ENCODE assay signal across 24 cellular contexts in genomic region chr14:97376310-97376709, GRCh38.
A peak's percentile ranks its signal among the peaks of the same experiment; 100 is the strongest.
DNase-seq lines count a peak whose midpoint lies in the region; ATAC-seq and TF ChIP-seq lines count a peak whose summit lies in the region.
"Had no signal": no experiment of that assay in that cellular context is flagged by ENCODE, and none has a peak within 500 bp of the region (broad histone marks: within the 10 kb centered on the region; RNA-seq: fewer than 3 reads in every experiment).

No MANE protein-coding gene starts in this region.

- no peak overlapping the region for H3K4me2 ChIP-seq in neural progenitor cell
- H3K4me2 ChIP-seq: BLaER1 had no signal

- no peaks in the 10 kb centered on the region for H3K27me3 ChIP-seq in endodermal cell (ENCODE audit: control insufficient read depth, insufficient read depth, low read length, poor library complexity, severe bottlenecking)
- no peaks in the 10 kb centered on the region for H3K27me3 ChIP-seq in neural progenitor cell
- H3K27me3 ChIP-seq: BE2C, BLaER1 had no signal

- H3K9me3 ChIP-seq in T-helper 17 cell (ENCODE audit: control insufficient read depth, low read length, poor library complexity, severe bottlenecking) (no peaks in the 10 kb centered on the region), endodermal cell (ENCODE audit: control insufficient read depth, low read length) (no peaks in the 10 kb centered on the region), neural progenitor cell (ENCODE audit: low read depth) (no peaks in the 10 kb centered on the region)
- H3K9me3 ChIP-seq: BE2C, BLaER1 had no signal

- DNase-seq in NCI-H526 treated with DMSO at 0.1 percent for 48 hours (lab: John Stamatoyannopoulos, UW) = peak; percentile 11
- DNase-seq in T-helper 17 cell = no peak
- peak; percentile 2 for DNase-seq in endodermal cell
- no peak for DNase-seq in neural progenitor cell (ENCODE audit: low spot score)
- DNase-seq in AG20443 (ENCODE audit: low spot score) = no peak
- DNase-seq in AG08396 (ENCODE audit: low spot score) = no peak
- no peak for DNase-seq in activated T-cell treated with anti-CD3 and anti-CD28 coated beads, Interleukin-2, amount 50 U/mL, for 72 hours
- DNase-seq: 8988T; ACHN; BE2C; C1 segment of cervical spinal cord; CD4-positive, alpha-beta memory T cell; CD4-positive, CD25-positive, alpha-beta regulatory T cell; CD8-positive, alpha-beta memory T cell; COR-L47; DMS 273 treated with DMSO at 0.1 percent for 48 hours; DMS153; DMS53; DMS79; DND-41; EL; GDM1 had no signal

- no peaks in the 10 kb centered on the region for H4K20me1 ChIP-seq in neural progenitor cell (ENCODE audit: low read depth)
- H4K20me1 ChIP-seq: BLaER1 had no signal

- H3K4me3 ChIP-seq in endodermal cell (ENCODE audit: low read length) (no peak overlapping the region), neural progenitor cell (no peak overlapping the region)
- H3K4me3 ChIP-seq: BLaER1 had no signal

- H3K36me3 Mint-ChIP-seq in T-helper 17 cell (ENCODE audit: low read depth) (peaks cover 4% of the 10 kb centered on the region), endodermal cell (ENCODE audit: low read depth) (no peaks in the 10 kb centered on the region), neural progenitor cell (no peaks in the 10 kb centered on the region)
- H3K36me3 Mint-ChIP-seq in activated T-cell treated with anti-CD3 and anti-CD28 coated beads, Interleukin-2, amount 50 U/mL, for 72 hours (ENCODE audit: insufficient read depth in 2 of 2) = peaks cover 0 to 1% of the 10 kb centered on the region in 2 donors
- H3K36me3 Mint-ChIP-seq: CD14-positive monocyte; CD4-positive, CD25-positive, alpha-beta regulatory T cell had no signal

- H3K9me3 Mint-ChIP-seq in endodermal cell (no peaks in the 10 kb centered on the region), neural progenitor cell (no peaks in the 10 kb centered on the region)
- H3K9me3 Mint-ChIP-seq in activated T-cell treated with anti-CD3 and anti-CD28 coated beads, Interleukin-2, amount 50 U/mL, for 72 hours = no peaks in the 10 kb centered on the region

- H3K27ac Mint-ChIP-seq in T-helper 17 cell = peak overlapping the region; percentile 41
- no peak overlapping the region for H3K27ac Mint-ChIP-seq in endodermal cell
- peak overlapping the region; percentile 6 for H3K27ac Mint-ChIP-seq in neural progenitor cell
- no peak overlapping the region for H3K27ac Mint-ChIP-seq in activated T-cell treated with anti-CD3 and anti-CD28 coated beads, Interleukin-2, amount 50 U/mL, for 72 hours
- H3K27ac Mint-ChIP-seq: CD14-positive monocyte; CD4-positive, CD25-positive, alpha-beta regulatory T cell had no signal

- no peaks in the 10 kb centered on the region for H3K27me3 Mint-ChIP-seq in T-helper 17 cell
- H3K27me3 Mint-ChIP-seq in endodermal cell (ENCODE audit: insufficient read depth) = peaks cover 14% of the 10 kb centered on the region
- peaks cover 2% of the 10 kb centered on the region for H3K27me3 Mint-ChIP-seq in neural progenitor cell (ENCODE audit: insufficient read depth, low read depth)
- no peaks in the 10 kb centered on the region for H3K27me3 Mint-ChIP-seq in activated T-cell treated with anti-CD3 and anti-CD28 coated beads, Interleukin-2, amount 50 U/mL, for 72 hours (ENCODE audit: low read depth)
- H3K27me3 Mint-ChIP-seq: CD4-positive, alpha-beta memory T cell had no signal

- H3K79me2 ChIP-seq in neural progenitor cell (ENCODE audit: low read depth) = no peaks in the 10 kb centered on the region

- H3K36me3 ChIP-seq in endodermal cell (ENCODE audit: control insufficient read depth, insufficient read depth, low read length) (no peaks in the 10 kb centered on the region), neural progenitor cell (no peaks in the 10 kb centered on the region)
- H3K36me3 ChIP-seq: BE2C, BLaER1 had no signal

- H3K27ac ChIP-seq in endodermal cell (ENCODE audit: low read depth, low read length) (no peak overlapping the region), neural progenitor cell (no peak overlapping the region)
- H3K27ac ChIP-seq: BLaER1 had no signal

- no peak overlapping the region for H3K4me3 Mint-ChIP-seq in T-helper 17 cell
- no peak overlapping the region for H3K4me3 Mint-ChIP-seq in endodermal cell
- H3K4me3 Mint-ChIP-seq in neural progenitor cell = no peak overlapping the region
- no peak overlapping the region for H3K4me3 Mint-ChIP-seq in activated T-cell treated with anti-CD3 and anti-CD28 coated beads, Interleukin-2, amount 50 U/mL, for 72 hours
- H3K4me3 Mint-ChIP-seq: CD14-positive monocyte; CD4-positive, CD25-positive, alpha-beta regulatory T cell; CD8-positive, alpha-beta memory T cell had no signal

- H3K9ac ChIP-seq in endodermal cell (ENCODE audit: extremely low read depth, low read length, poor library complexity, severe bottlenecking) (no peak overlapping the region), neural progenitor cell (no peak overlapping the region)
- H3K9ac ChIP-seq: BLaER1 had no signal

- 90 to 95% methylated on average over 2 to 3 of the region's 3 CpGs for WGBS in endodermal cell (ENCODE audit: insufficient coverage in 1 of 2, insufficient read length in 1 of 2), 2 experiments

- TF ChIP-seq CTCF in endodermal cell (conservative IDR thresholded peaks at IDR 0.05) (no peak), neural progenitor cell (IDR thresholded peaks at IDR 0.05) (no peak)

- no peaks in the 10 kb centered on the region for H3F3A ChIP-seq in neural progenitor cell (ENCODE audit: low read depth)

- H3K4me1 ChIP-seq in endodermal cell (ENCODE audit: control insufficient read depth, insufficient read depth, low read length) (no peaks in the 10 kb centered on the region), neural progenitor cell (peaks cover 18% of the 10 kb centered on the region)
- H3K4me1 ChIP-seq: BE2C, BLaER1 had no signal

- peaks cover 37% of the 10 kb centered on the region for H3K4me1 Mint-ChIP-seq in T-helper 17 cell
- peaks cover 29% of the 10 kb centered on the region for H3K4me1 Mint-ChIP-seq in endodermal cell
- peaks cover 25% of the 10 kb centered on the region for H3K4me1 Mint-ChIP-seq in neural progenitor cell
- peaks cover 52% of the 10 kb centered on the region for H3K4me1 Mint-ChIP-seq in activated T-cell treated with anti-CD3 and anti-CD28 coated beads, Interleukin-2, amount 50 U/mL, for 72 hours (ENCODE audit: low read depth)

- no peak overlapping the region for H2AFZ ChIP-seq in neural progenitor cell (replicated peaks)

- no peak for ATAC-seq in T-helper 17 cell
- ATAC-seq in activated T-cell treated with anti-CD3 and anti-CD28 coated beads, Interleukin-2, amount 50 U/mL, for 72 hours (replicated peaks in 1 of 2) = no peak

Comparison
In these comparisons a context has a peak if more than half of its experiments do, and no peak if none do; other contexts are left out.
1. DNase-seq: peak in NCI-H526 treated with DMSO at 0.1 percent for 48 hours (single experiment) and endodermal cell (single experiment); none in T-helper 17 cell (0 of 3), neural progenitor cell (single experiment), AG20443 (single experiment), AG08396 (single experiment) and activated T-cell treated with anti-CD3 and anti-CD28 coated beads, Interleukin-2, amount 50 U/mL, for 72 hours (0 of 2).
2. H3K27ac Mint-ChIP-seq: peak in T-helper 17 cell (single experiment) and neural progenitor cell (single experiment); none in endodermal cell (single experiment) and activated T-cell treated with anti-CD3 and anti-CD28 coated beads, Interleukin-2, amount 50 U/mL, for 72 hours (single experiment).